In the genomic region with DNA sequence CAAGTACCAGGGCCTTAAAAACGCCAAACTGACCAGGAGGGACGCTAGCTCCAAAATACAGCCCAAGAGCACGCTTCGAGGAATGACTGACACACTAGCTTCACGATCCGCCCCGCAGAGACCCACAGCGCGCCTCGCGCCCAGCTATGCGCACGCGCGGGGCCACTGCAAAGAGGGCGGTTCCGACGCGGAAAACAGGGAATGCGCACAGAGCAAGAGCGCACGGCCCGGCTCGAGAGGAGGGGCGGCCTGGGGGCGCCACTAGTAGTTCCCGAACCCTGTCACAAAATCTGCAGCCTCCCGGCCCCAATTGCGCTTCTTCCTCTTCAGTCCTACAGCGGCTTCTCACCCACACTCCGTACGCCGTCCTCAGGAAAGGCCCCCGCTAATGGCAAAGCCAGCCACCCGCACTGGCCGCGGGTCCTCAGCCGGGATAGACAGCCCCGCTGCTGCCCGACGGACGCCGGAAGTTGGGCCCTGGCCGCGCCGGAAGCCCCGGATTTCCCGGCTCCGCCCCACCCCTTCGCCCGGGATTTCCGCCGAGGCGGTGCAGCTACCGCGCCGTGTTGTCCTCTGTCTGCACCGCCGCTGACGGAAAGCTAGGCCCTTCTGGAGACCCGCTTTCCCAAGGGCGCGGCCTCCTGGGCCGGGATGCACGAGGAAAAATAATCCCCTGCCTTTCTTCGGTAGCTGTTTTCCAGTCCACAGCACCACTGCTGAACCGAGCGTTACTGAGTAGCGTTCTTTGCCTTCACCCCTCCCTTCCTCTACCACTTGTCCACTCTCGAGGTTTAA, we compare ENCODE assay signal across 1 cellular context.
TF ChIP-seq lines count a peak whose summit lies in the region.

A gene with protein sequence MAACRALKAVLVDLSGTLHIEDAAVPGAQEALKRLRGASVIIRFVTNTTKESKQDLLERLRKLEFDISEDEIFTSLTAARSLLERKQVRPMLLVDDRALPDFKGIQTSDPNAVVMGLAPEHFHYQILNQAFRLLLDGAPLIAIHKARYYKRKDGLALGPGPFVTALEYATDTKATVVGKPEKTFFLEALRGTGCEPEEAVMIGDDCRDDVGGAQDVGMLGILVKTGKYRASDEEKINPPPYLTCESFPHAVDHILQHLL (minus strand): TSS at position 472 of the 795 bp plus-strand sequence. CDS start 14,061 bp downstream, outside the sequence.

TF ChIP-seq in SK-N-SH, 30 proteins besides CTCF, POLR2A, EP300 and RAD21 (continued from another document):
- TF ChIP-seq, protein P1, sequence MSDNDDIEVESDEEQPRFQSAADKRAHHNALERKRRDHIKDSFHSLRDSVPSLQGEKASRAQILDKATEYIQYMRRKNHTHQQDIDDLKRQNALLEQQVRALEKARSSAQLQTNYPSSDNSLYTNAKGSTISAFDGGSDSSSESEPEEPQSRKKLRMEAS (IDR thresholded peaks at IDR 0.05; ENCODE audit: low read depth): peak; percentile 56
- peak; percentile 85 for TF ChIP-seq TAF1 (IDR thresholded peaks at IDR 0.05; ENCODE audit: borderline replicate concordance, low read depth, low read length)
- peak; percentile 95 for TF ChIP-seq POLR2AphosphoS5 (IDR thresholded peaks at IDR 0.05; ENCODE audit: low read depth, low read length)
- TF ChIP-seq GABPA (IDR thresholded peaks at IDR 0.05; ENCODE audit: low read depth): peak; percentile 91
- TF ChIP-seq, protein P2, sequence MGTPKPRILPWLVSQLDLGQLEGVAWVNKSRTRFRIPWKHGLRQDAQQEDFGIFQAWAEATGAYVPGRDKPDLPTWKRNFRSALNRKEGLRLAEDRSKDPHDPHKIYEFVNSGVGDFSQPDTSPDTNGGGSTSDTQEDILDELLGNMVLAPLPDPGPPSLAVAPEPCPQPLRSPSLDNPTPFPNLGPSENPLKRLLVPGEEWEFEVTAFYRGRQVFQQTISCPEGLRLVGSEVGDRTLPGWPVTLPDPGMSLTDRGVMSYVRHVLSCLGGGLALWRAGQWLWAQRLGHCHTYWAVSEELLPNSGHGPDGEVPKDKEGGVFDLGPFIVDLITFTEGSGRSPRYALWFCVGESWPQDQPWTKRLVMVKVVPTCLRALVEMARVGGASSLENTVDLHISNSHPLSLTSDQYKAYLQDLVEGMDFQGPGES (IDR thresholded peaks at IDR 0.05; ENCODE audit: low read depth, low read length): no peak
- TF ChIP-seq, protein P3, sequence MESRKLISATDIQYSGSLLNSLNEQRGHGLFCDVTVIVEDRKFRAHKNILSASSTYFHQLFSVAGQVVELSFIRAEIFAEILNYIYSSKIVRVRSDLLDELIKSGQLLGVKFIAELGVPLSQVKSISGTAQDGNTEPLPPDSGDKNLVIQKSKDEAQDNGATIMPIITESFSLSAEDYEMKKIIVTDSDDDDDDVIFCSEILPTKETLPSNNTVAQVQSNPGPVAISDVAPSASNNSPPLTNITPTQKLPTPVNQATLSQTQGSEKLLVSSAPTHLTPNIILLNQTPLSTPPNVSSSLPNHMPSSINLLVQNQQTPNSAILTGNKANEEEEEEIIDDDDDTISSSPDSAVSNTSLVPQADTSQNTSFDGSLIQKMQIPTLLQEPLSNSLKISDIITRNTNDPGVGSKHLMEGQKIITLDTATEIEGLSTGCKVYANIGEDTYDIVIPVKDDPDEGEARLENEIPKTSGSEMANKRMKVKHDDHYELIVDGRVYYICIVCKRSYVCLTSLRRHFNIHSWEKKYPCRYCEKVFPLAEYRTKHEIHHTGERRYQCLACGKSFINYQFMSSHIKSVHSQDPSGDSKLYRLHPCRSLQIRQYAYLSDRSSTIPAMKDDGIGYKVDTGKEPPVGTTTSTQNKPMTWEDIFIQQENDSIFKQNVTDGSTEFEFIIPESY (IDR thresholded peaks at IDR 0.05; ENCODE audit: borderline replicate concordance, low read depth): 0 out of 2 replicates have a peak, but pooled peaks have one; percentile 38
- TF ChIP-seq, protein P4, sequence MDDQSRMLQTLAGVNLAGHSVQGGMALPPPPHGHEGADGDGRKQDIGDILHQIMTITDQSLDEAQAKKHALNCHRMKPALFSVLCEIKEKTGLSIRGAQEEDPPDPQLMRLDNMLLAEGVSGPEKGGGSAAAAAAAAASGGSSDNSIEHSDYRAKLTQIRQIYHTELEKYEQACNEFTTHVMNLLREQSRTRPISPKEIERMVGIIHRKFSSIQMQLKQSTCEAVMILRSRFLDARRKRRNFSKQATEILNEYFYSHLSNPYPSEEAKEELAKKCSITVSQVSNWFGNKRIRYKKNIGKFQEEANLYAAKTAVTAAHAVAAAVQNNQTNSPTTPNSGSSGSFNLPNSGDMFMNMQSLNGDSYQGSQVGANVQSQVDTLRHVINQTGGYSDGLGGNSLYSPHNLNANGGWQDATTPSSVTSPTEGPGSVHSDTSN (IDR thresholded peaks at IDR 0.05): peak; percentile 66
- peak; percentile 93 for TF ChIP-seq NRF1 (IDR thresholded peaks at IDR 0.05; ENCODE audit: low read depth, low read length)
- no peak for TF ChIP-seq JUND (IDR thresholded peaks at IDR 0.05)
